Comparison of ENCODE assay signal across 1 cellular context in genomic region chr12:104288635-104289258, GRCh38.
A peak's percentile ranks its signal among the peaks of the same experiment; 100 is the strongest.
TF ChIP-seq lines count a peak whose summit lies in the region.

No MANE protein-coding gene starts in this region.

TF ChIP-seq in HepG2, 621 proteins besides CTCF, POLR2A, EP300 and RAD21 (continued from another document and continues in another):
- TF ChIP-seq POGK (CRISPR knock-in tag; conservative IDR thresholded peaks at IDR 0.05) (peak; percentile 73), CBX5 (CRISPR knock-in tag; IDR thresholded peaks at IDR 0.05; ENCODE audit: borderline replicate concordance) (peak; percentile 89), ZEB1 (IDR thresholded peaks at IDR 0.05; ENCODE audit: insufficient replicate concordance, low read depth) (peak; percentile 57), BCLAF1 (IDR thresholded peaks at IDR 0.05) (no peak), RFX5 (IDR thresholded peaks at IDR 0.05; ENCODE audit: low read depth, low read length) (0 out of 2 replicates have a peak, but pooled peaks have one; percentile 25), ZNF652 (CRISPR knock-in tag; IDR thresholded peaks at IDR 0.05; ENCODE audit: borderline replicate concordance, low read depth) (peak; percentile 57; the same call in 1 of the 2 replicates), MAX (IDR thresholded peaks at IDR 0.05) (peak; percentile 99), SKI (IDR thresholded peaks at IDR 0.05; ENCODE audit: partially characterized antibody) (no peak), GABPA (IDR thresholded peaks at IDR 0.05; ENCODE audit: low read depth, low read length) (no peak), GABPA (CRISPR knock-in tag; IDR thresholded peaks at IDR 0.05; ENCODE audit: low read depth) (peak; percentile 68), CCAR2 (optimal IDR thresholded peaks at IDR 0.05; ENCODE audit: low read depth, low read length) (no peak), HINFP (CRISPR knock-in tag; IDR thresholded peaks at IDR 0.05; ENCODE audit: low read depth) (0 out of 2 replicates have a peak, but pooled peaks have one; percentile 50), ZBED4 (CRISPR knock-in tag; IDR thresholded peaks at IDR 0.05; ENCODE audit: borderline replicate concordance) (peak; percentile 66; the same call in 1 of the 2 replicates), ZNF546 (CRISPR knock-in tag; conservative IDR thresholded peaks at IDR 0.05) (0 out of 2 replicates have a peak, but pooled peaks have one; percentile 66), ZBTB40 (IDR thresholded peaks at IDR 0.05) (no peak), ZBTB40 (CRISPR knock-in tag; IDR thresholded peaks at IDR 0.05) (peak; percentile 87), ZC3H13 (CRISPR knock-in tag; IDR thresholded peaks at IDR 0.05) (peak; percentile 73), STAT5B (CRISPR knock-in tag; IDR thresholded peaks at IDR 0.05) (0 out of 2 replicates have a peak, but pooled peaks have one; percentile 59), SNAI1 (CRISPR knock-in tag; IDR thresholded peaks at IDR 0.05; ENCODE audit: borderline replicate concordance) (peak; percentile 74; the same call in 1 of the 2 replicates), HOXA5 (CRISPR knock-in tag; IDR thresholded peaks at IDR 0.05) (peak; percentile 77; the same call in 1 of the 2 replicates), ZMAT3 (CRISPR knock-in tag; conservative IDR thresholded peaks at IDR 0.05) (peak; percentile 96), ZSCAN9 (CRISPR knock-in tag; IDR thresholded peaks at IDR 0.05; ENCODE audit: borderline replicate concordance) (peak; percentile 84; the same call in 1 of the 2 replicates), BRCA1 (CRISPR knock-in tag; IDR thresholded peaks at IDR 0.05) (peak; percentile 30; the same call in 1 of the 2 replicates), ZNF891 (CRISPR knock-in tag; IDR thresholded peaks at IDR 0.05) (peak; percentile 83), SOX6 (IDR thresholded peaks at IDR 0.05) (no peak), SOX6 (CRISPR knock-in tag; IDR thresholded peaks at IDR 0.05) (peak; percentile 76), SALL1 (CRISPR knock-in tag; IDR thresholded peaks at IDR 0.05) (peak; percentile 94), MAFG (CRISPR knock-in tag; IDR thresholded peaks at IDR 0.05) (0 out of 2 replicates have a peak, but pooled peaks have one; percentile 52), NKX3-1 (CRISPR knock-in tag; IDR thresholded peaks at IDR 0.05) (peak; percentile 82; the same call in 1 of the 2 replicates), SMC3 (IDR thresholded peaks at IDR 0.05; ENCODE audit: low read length) (no peak), HNRNPLL (IDR thresholded peaks at IDR 0.05; ENCODE audit: low read depth, low read length, poor library complexity, severe bottlenecking) (peak; percentile 96), NR2C2 (CRISPR knock-in tag; IDR thresholded peaks at IDR 0.05; ENCODE audit: borderline replicate concordance) (peak; percentile 47), XRCC5 (optimal IDR thresholded peaks at IDR 0.05; ENCODE audit: low read length) (peak; percentile 28), TEF (CRISPR knock-in tag; IDR thresholded peaks at IDR 0.05) (0 out of 2 replicates have a peak, but pooled peaks have one; percentile 55), ZNF616 (CRISPR knock-in tag; IDR thresholded peaks at IDR 0.05; ENCODE audit: low read depth) (peak; percentile 81; the same call in 1 of the 2 replicates), ZNF709 (CRISPR knock-in tag; IDR thresholded peaks at IDR 0.05) (peak; percentile 72), TFDP2 (CRISPR knock-in tag; IDR thresholded peaks at IDR 0.05) (peak; percentile 97)
